Comparison of ENCODE assay signal across 8 cellular contexts in the genomic region with DNA sequence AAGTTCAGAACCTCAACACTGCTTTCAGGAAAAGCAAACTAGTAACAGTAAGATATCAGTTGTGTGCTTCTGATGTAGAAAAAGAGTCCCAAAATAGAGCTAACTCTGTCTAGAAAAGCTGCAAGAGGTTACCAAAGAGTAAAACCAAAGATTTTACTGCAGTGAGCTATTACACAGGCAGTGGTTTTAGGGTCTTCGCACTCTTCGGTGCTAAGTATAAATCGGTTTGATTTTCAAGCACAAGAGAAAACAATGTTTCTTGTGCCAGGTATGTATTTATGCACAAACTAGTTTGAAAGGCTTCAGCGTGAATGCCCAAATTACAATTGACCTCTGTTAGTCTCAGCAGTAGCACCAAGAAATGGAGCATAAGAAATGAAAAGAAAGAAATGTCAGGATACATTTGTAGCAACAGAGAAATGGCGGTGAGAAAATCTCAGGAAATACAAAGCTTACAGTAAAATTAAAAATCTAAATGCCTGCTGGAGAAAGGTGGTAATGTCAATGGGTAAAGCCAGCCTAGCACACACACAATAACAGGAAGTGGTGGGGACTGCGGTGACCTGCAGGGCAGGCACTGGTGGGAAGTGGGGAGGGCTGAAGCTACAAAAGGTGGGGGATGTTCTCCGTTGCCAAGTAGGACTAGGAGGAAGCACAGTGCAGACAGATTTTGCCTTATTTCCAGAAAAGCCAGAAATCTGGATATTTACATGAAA. TPM values are rescaled to one million over a fixed set of nuclear protein-coding genes. Genes with fewer than 3 reads are reported as not detected.
DNase-seq lines count a peak whose midpoint lies in the region; ATAC-seq and FAIRE-seq lines count a peak whose summit lies in the region.

No MANE protein-coding gene starts in this region.

- no peaks in the 10 kb centered on the region for H3K27me3 ChIP-seq in effector memory CD4-positive, alpha-beta T cell (replicated peaks; ENCODE audit: control insufficient read depth, insufficient read depth, low read length, poor library complexity, severe bottlenecking)
- no peaks in the 10 kb centered on the region for H3K27me3 ChIP-seq in small intestine (ENCODE audit: control insufficient read depth in 2 of 2, insufficient read depth in 2 of 2, low read length in 2 of 2)

- FAIRE-seq in small intestine (lab: Jason Lieb, UNC), result no peak

- DNase-seq in GDM1 (lab: John Stamatoyannopoulos, UW) (peak; percentile 83), KG1 (lab: John Stamatoyannopoulos, UW) (peak; percentile 76), small intestine (peak; percentile 67), DMS79 treated with DMSO at 0.1 percent for 48 hours (lab: John Stamatoyannopoulos, UW) (no peak), NCI-H2081 treated with DMSO at 0.1 percent for 48 hours (lab: John Stamatoyannopoulos, UW) (no peak)
- DNase-seq in activated CD4-positive, alpha-beta T cell treated with anti-CD3 and anti-CD28 coated beads for 24 hours (ENCODE audit: low read depth in 2 of 2), result peak; percentile 49 to 51
- DNase-seq in effector memory CD4-positive, alpha-beta T cell, result peak; percentile 83 to 86 (median 84)

- no peaks in the 10 kb centered on the region for H3K36me3 ChIP-seq in effector memory CD4-positive, alpha-beta T cell (ENCODE audit: control insufficient read depth, insufficient read depth, low read length)
- no peaks in the 10 kb centered on the region for H3K36me3 ChIP-seq in small intestine (ENCODE audit: control insufficient read depth in 2 of 2, insufficient read depth in 2 of 2, low read length in 2 of 2)

- peak overlapping the region; percentile 24 for H3K4me3 ChIP-seq in effector memory CD4-positive, alpha-beta T cell (ENCODE audit: insufficient read depth, low read depth, low read length, poor library complexity, severe bottlenecking)
- no peak overlapping the region for H3K4me3 ChIP-seq in small intestine (ENCODE audit: low read depth in 1 of 2, low read length in 2 of 2)

- H3K9me3 ChIP-seq in effector memory CD4-positive, alpha-beta T cell (ENCODE audit: control insufficient read depth, low read length), result no peaks in the 10 kb centered on the region
- H3K9me3 ChIP-seq in small intestine (ENCODE audit: control insufficient read depth, low read depth), result no peaks in the 10 kb centered on the region

- H3K4me1 ChIP-seq in effector memory CD4-positive, alpha-beta T cell (ENCODE audit: control insufficient read depth, insufficient read depth, low read length, poor library complexity, severe bottlenecking), result peaks cover 34% of the 10 kb centered on the region
- peaks cover 0 to 2% of the 10 kb centered on the region in 2 donors for H3K4me1 ChIP-seq in small intestine (ENCODE audit: control insufficient read depth in 2 of 2, insufficient read depth in 1 of 2, low read depth in 1 of 2, low read length in 1 of 2)

- WGBS in small intestine, 3 donors, result 51 to 71% (median 54%) methylated on average over 7 of the region's 7 CpGs

- H3K27ac ChIP-seq in effector memory CD4-positive, alpha-beta T cell (ENCODE audit: insufficient read depth, low read length, poor library complexity, severe bottlenecking), result peak overlapping the region; percentile 68
- H3K27ac ChIP-seq in small intestine (ENCODE audit: low read depth in 1 of 2, low read length in 1 of 2), result peak overlapping the region in 1 of 2 donors; percentile 51

- peak; percentile 96 for ATAC-seq in GM21576 (IDR thresholded peaks at IDR 0.05; ENCODE audit: unreplicated experiment)

RNA-seq across cellular contexts. Expression of a gene that starts 18.0 kb away (rescaled TPM):
- 10 to 100 TPM; 12.2 to 12.3 (median 12.3) TPM for polyA plus RNA-seq in small intestine

Comparison
In these comparisons a context has a peak if more than half of its experiments do, and no peak if none do; other contexts are left out.
1. DNase-seq: peak in GDM1 (single experiment), KG1 (single experiment), activated CD4-positive, alpha-beta T cell treated with anti-CD3 and anti-CD28 coated beads for 24 hours (2 of 2), effector memory CD4-positive, alpha-beta T cell (3 of 3) and small intestine (single experiment); none in DMS79 treated with DMSO at 0.1 percent for 48 hours (single experiment) and NCI-H2081 treated with DMSO at 0.1 percent for 48 hours (single experiment).